21 cellular contexts compared by ENCODE assay signal in genomic region chr1:77652179-77652745, GRCh38. TPM values are rescaled to one million over a fixed set of nuclear protein-coding genes. Genes with fewer than 3 reads are reported as not detected.
DNase-seq lines count a peak whose midpoint lies in the region; ATAC-seq, FAIRE-seq and TF ChIP-seq lines count a peak whose summit lies in the region.
"Had no signal": no experiment of that assay in that cellular context is flagged by ENCODE, and none has a peak within 500 bp of the region (broad histone marks: within the 10 kb centered on the region; RNA-seq: fewer than 3 reads in every experiment).

No MANE protein-coding gene starts in this region.

- no peaks in the 10 kb centered on the region for H3K36me3 ChIP-seq in CD8-positive, alpha-beta T cell (ENCODE audit: insufficient read depth, low read length)

- no peak overlapping the region for H3K27ac ChIP-seq in CD8-positive, alpha-beta T cell (ENCODE audit: low read depth, low read length)
- H3K27ac ChIP-seq: left lung, neural progenitor cell, SJSA1 had no signal

- H3K9me3 ChIP-seq in CD8-positive, alpha-beta T cell (ENCODE audit: low read length), result peaks cover 4% of the 10 kb centered on the region

- peaks cover 65% of the 10 kb centered on the region for H3K36me3 Mint-ChIP-seq in CD8-positive, alpha-beta T cell

- intact Hi-C loops in CD8-positive, alpha-beta T cell (cut with DNase I, micrococcal nuclease), result no loop called here
- intact Hi-C loops in sciatic nerve (cut with DNase I), result no loop called here

- DNase-seq in CD8-positive, alpha-beta T cell, result no peak
- DNase-seq in RPMI7951 (ENCODE audit: low read depth) (peak; percentile 32), fibroblast of the conjunctiva (ENCODE audit: low read depth) (peak; percentile 59), sciatic nerve (ENCODE audit: low spot score) (no peak), frontal cortex (ENCODE audit: low spot score in 2 of 2) (no peak), NCI-H510A treated with DMSO at 0.1 percent for 48 hours (lab: John Stamatoyannopoulos, UW) (no peak)
- DNase-seq: activated naive CD4-positive, alpha-beta T cell treated with anti-CD3 and anti-CD28 coated beads, Interleukin-2, amount 50 U/mL, for 16 hours; activated T-cell treated with anti-CD3 and anti-CD28 coated beads, Interleukin-2, amount 50 U/mL, for 48 hours; DND-41; left lung; midbrain; NCI-H187; NCI-H82; stimulated activated CD4-positive, alpha-beta T cell treated with anti-CD3 and anti-CD28 coated beads, Interleukin-12 subunit alpha, Interleukin-12 subunit beta, amount 100 ng/mL, for 4 hours had no signal

- no peak overlapping the region for H3K4me3 ChIP-seq in CD8-positive, alpha-beta T cell (ENCODE audit: low read depth, low read length)
- H3K4me3 ChIP-seq: left lung, neural progenitor cell, SJSA1 had no signal

- peak overlapping the region; percentile 58 for H3K27ac Mint-ChIP-seq in CD8-positive, alpha-beta T cell
- H3K27ac Mint-ChIP-seq: dendritic cell treated with granulocyte-macrophage colony-stimulating factor and Interleukin-4, amounts not matched to agents 40 ng/mL and 50 ng/mL, for 4 days; IgD-negative memory B cell; neural progenitor cell; T-helper 2 cell treated with Interferon-gamma antibody and Interleukin-4, amounts not matched to agents 5 μg/mL and 100 μg/mL, for 36 hours had no signal

- H3K27me3 Mint-ChIP-seq in CD8-positive, alpha-beta T cell (ENCODE audit: low read depth), result no peaks in the 10 kb centered on the region
- H3K27me3 Mint-ChIP-seq: brain; dendritic cell treated with granulocyte-macrophage colony-stimulating factor and Interleukin-4, amounts not matched to agents 40 ng/mL and 50 ng/mL, for 4 days; IgD-negative memory B cell had no signal

- H3K27me3 ChIP-seq in CD8-positive, alpha-beta T cell (ENCODE audit: insufficient read depth, low read length), result no peaks in the 10 kb centered on the region
- H3K27me3 ChIP-seq: left lung, neural progenitor cell, SJSA1 had no signal

- peaks cover 29% of the 10 kb centered on the region for H3K4me1 Mint-ChIP-seq in CD8-positive, alpha-beta T cell (ENCODE audit: low read depth)
- H3K4me1 Mint-ChIP-seq: neural progenitor cell had no signal

- peaks cover 20% of the 10 kb centered on the region for H3K9me3 Mint-ChIP-seq in CD8-positive, alpha-beta T cell

- no peak for TF ChIP-seq CTCF in CD8-positive, alpha-beta T cell (IDR thresholded peaks at IDR 0.05)

- H3K4me1 ChIP-seq in CD8-positive, alpha-beta T cell (ENCODE audit: insufficient read depth, low read length), result no peaks in the 10 kb centered on the region
- H3K4me1 ChIP-seq: left lung, neural progenitor cell had no signal

- FAIRE-seq in frontal cortex (lab: Jason Lieb, UNC), result no peak

- CTCF ChIA-PET in CD8-positive, alpha-beta T cell (lab: Charles Lee), result no interaction called here

- ATAC-seq in CD8-positive, alpha-beta T cell, result no peak
- ATAC-seq in GM18520 (IDR thresholded peaks at IDR 0.05; ENCODE audit: unreplicated experiment) (peak; percentile 37), sciatic nerve (no peak)
- ATAC-seq: left lung had no signal

- POLR2A ChIA-PET in CD8-positive, alpha-beta T cell (lab: Charles Lee), result no interaction called here

- no peak overlapping the region for H3K4me3 Mint-ChIP-seq in CD8-positive, alpha-beta T cell
- H3K4me3 Mint-ChIP-seq: brain; dendritic cell treated with granulocyte-macrophage colony-stimulating factor and Interleukin-4, amounts not matched to agents 40 ng/mL and 50 ng/mL, for 4 days; neural progenitor cell; T-helper 2 cell treated with Interferon-gamma antibody and Interleukin-4, amounts not matched to agents 5 μg/mL and 100 μg/mL, for 36 hours had no signal

RNA-seq across cellular contexts. Expression of gene ZZZ3, which starts 30.2 kb away (rescaled TPM):
- 10 to 100 TPM; 32.6 to 36.5 TPM for total RNA-seq in CD8-positive, alpha-beta T cell
- total RNA-seq in RPMI7951 (2014; rRNA removed; shearing (Covaris generic)), result 64.0 and 64.1 TPM in 2 replicates
- total RNA-seq in sciatic nerve, result 65.7 TPM
- total RNA-seq in frontal cortex, result 134 TPM

Comparison
In these comparisons a context has a peak if more than half of its experiments do, and no peak if none do; other contexts are left out.
1. DNase-seq: peak in RPMI7951 (single experiment) and fibroblast of the conjunctiva (single experiment); none in CD8-positive, alpha-beta T cell (0 of 7), sciatic nerve (single experiment), frontal cortex (0 of 2) and NCI-H510A treated with DMSO at 0.1 percent for 48 hours (single experiment).